11 cellular contexts compared by ENCODE assay signal in genomic region chr7:55977831-55978230, GRCh38. TPM values are rescaled to one million over a fixed set of nuclear protein-coding genes. Genes with fewer than 3 reads are reported as not detected.
DNase-seq lines count a peak whose midpoint lies in the region; ATAC-seq, FAIRE-seq and TF ChIP-seq lines count a peak whose summit lies in the region.
"Had no signal": no experiment of that assay in that cellular context is flagged by ENCODE, and none has a peak within 500 bp of the region (broad histone marks: within the 10 kb centered on the region; RNA-seq: fewer than 3 reads in every experiment).

No MANE protein-coding gene starts in this region.

- H2AFZ ChIP-seq in astrocyte (ENCODE audit: low read depth, low read length), result no peak overlapping the region

- DNase-seq in CD8-positive, alpha-beta T cell, result no peak
- DNase-seq in NCI-H1092 treated with DMSO at 0.1 percent for 48 hours (lab: John Stamatoyannopoulos, UW) (peak; percentile 83), astrocyte (ENCODE audit: low read depth) (peak; percentile 75), myocyte (ENCODE audit: low read depth) (peak; percentile 84), Peyer's patch (no peak), ureter (ENCODE audit: low spot score) (no peak), NAMALWA (ENCODE audit: low spot score) (no peak)
- DNase-seq: effector memory CD4-positive, alpha-beta T cell; immature natural killer cell; NCI-H510A had no signal

- no peak for TF ChIP-seq POLR2A in Peyer's patch (IDR thresholded peaks at IDR 0.05)

- no peak for ATAC-seq in CD8-positive, alpha-beta T cell
- ATAC-seq in GM18498 (IDR thresholded peaks at IDR 0.05; ENCODE audit: unreplicated experiment), result no peak

- no peaks in the 10 kb centered on the region for H3K9me3 ChIP-seq in CD8-positive, alpha-beta T cell (ENCODE audit: low read length)
- H3K9me3 ChIP-seq in astrocyte (ENCODE audit: insufficient read depth, low read depth, low read length), result no peaks in the 10 kb centered on the region
- H3K9me3 ChIP-seq in Peyer's patch, result no peaks in the 10 kb centered on the region

- no peak overlapping the region for H3K4me3 Mint-ChIP-seq in CD8-positive, alpha-beta T cell
- H3K4me3 Mint-ChIP-seq in astrocyte (ENCODE audit: unreplicated experiment), result no peak overlapping the region
- H3K4me3 Mint-ChIP-seq: immature natural killer cell had no signal

- H3K27me3 Mint-ChIP-seq in CD8-positive, alpha-beta T cell (ENCODE audit: low read depth), result no peaks in the 10 kb centered on the region
- H3K27me3 Mint-ChIP-seq in astrocyte (ENCODE audit: low read depth, unreplicated experiment), result no peaks in the 10 kb centered on the region

- intact Hi-C loops in CD8-positive, alpha-beta T cell (cut with DNase I, micrococcal nuclease), result no loop called here

- peaks cover 8% of the 10 kb centered on the region for H3K4me1 Mint-ChIP-seq in CD8-positive, alpha-beta T cell (ENCODE audit: low read depth)
- peaks cover 6% of the 10 kb centered on the region for H3K4me1 Mint-ChIP-seq in astrocyte (ENCODE audit: low read depth, unreplicated experiment)

- peaks cover 27% of the 10 kb centered on the region for H3K36me3 ChIP-seq in CD8-positive, alpha-beta T cell (ENCODE audit: insufficient read depth, low read length)
- H3K36me3 ChIP-seq in astrocyte (ENCODE audit: insufficient read depth, low read length) (peaks cover 24% of the 10 kb centered on the region), Peyer's patch (peaks cover 0 to 49% (median 0%) of the 10 kb centered on the region in 3 donors)

- POLR2A ChIA-PET in CD8-positive, alpha-beta T cell (lab: Charles Lee), result interaction anchor here (0.6 kb wide), 1 partner anchor 157 kb away, joined by 3 read pairs; no protein-coding TSS in a partner anchor

- CTCF ChIA-PET in CD8-positive, alpha-beta T cell (lab: Charles Lee), result interaction anchor here (2.6 kb wide), 1 partner anchor 13 kb away, joined by 10 read pairs; the partner anchor contains the start of gene NIPSNAP2

- TF ChIP-seq CTCF in CD8-positive, alpha-beta T cell (IDR thresholded peaks at IDR 0.05), result no peak
- TF ChIP-seq CTCF in astrocyte (IDR thresholded peaks at IDR 0.05; ENCODE audit: insufficient read depth, low read depth, low read length) (no peak), Peyer's patch (IDR thresholded peaks at IDR 0.05) (no peak)

- H3K9ac ChIP-seq in astrocyte (ENCODE audit: low read length), result no peak overlapping the region

- no peak overlapping the region for H3K27ac ChIP-seq in CD8-positive, alpha-beta T cell (ENCODE audit: low read depth, low read length)
- H3K27ac ChIP-seq in astrocyte (ENCODE audit: low read depth, low read length) (peak overlapping the region; percentile 23), Peyer's patch (no peak overlapping the region)

- H4K20me1 ChIP-seq in astrocyte (ENCODE audit: insufficient read depth, low read length), result peaks cover 29% of the 10 kb centered on the region

- H3K27me3 ChIP-seq in CD8-positive, alpha-beta T cell (ENCODE audit: insufficient read depth, low read length), result no peaks in the 10 kb centered on the region
- H3K27me3 ChIP-seq in astrocyte (ENCODE audit: insufficient read depth, low read length) (no peaks in the 10 kb centered on the region), Peyer's patch (no peaks in the 10 kb centered on the region)

- FAIRE-seq in astrocyte (lab: Jason Lieb, UNC), result peak; percentile 45

- H3K27ac Mint-ChIP-seq in CD8-positive, alpha-beta T cell, result peak overlapping the region; percentile 4
- H3K27ac Mint-ChIP-seq in astrocyte (ENCODE audit: unreplicated experiment), result peak overlapping the region; percentile 8

- H3K4me3 ChIP-seq in CD8-positive, alpha-beta T cell (ENCODE audit: low read depth, low read length), result no peak overlapping the region
- H3K4me3 ChIP-seq in astrocyte (ENCODE audit: insufficient read depth, low read depth, low read length), result no peak overlapping the region
- no peak overlapping the region for H3K4me3 ChIP-seq in Peyer's patch

- H3K4me1 ChIP-seq in CD8-positive, alpha-beta T cell (ENCODE audit: insufficient read depth, low read length), result no peaks in the 10 kb centered on the region
- H3K4me1 ChIP-seq in astrocyte (ENCODE audit: insufficient read depth, low read length) (peaks cover 8% of the 10 kb centered on the region), Peyer's patch (no peaks in the 10 kb centered on the region)

- H3K9me3 Mint-ChIP-seq in CD8-positive, alpha-beta T cell, result no peaks in the 10 kb centered on the region
- peaks cover 2% of the 10 kb centered on the region for H3K9me3 Mint-ChIP-seq in astrocyte (ENCODE audit: unreplicated experiment)
- H3K9me3 Mint-ChIP-seq: immature natural killer cell had no signal

- H3K79me2 ChIP-seq in astrocyte (ENCODE audit: insufficient read depth, low read length), result peaks cover 33% of the 10 kb centered on the region

- H3K36me3 Mint-ChIP-seq in CD8-positive, alpha-beta T cell, result peaks cover 57% of the 10 kb centered on the region
- peaks cover 8% of the 10 kb centered on the region for H3K36me3 Mint-ChIP-seq in astrocyte (ENCODE audit: low read depth, unreplicated experiment)

- H3K4me2 ChIP-seq in astrocyte (ENCODE audit: low read length), result peak overlapping the region; percentile 56

RNA-seq across cellular contexts. Expression of gene NIPSNAP2, which starts 13.4 kb away (rescaled TPM):
- total RNA-seq in CD8-positive, alpha-beta T cell, result 10 to 100 TPM; 36.5 to 38.9 TPM
- 33.2 and 37.4 TPM in 2 replicates for total RNA-seq in astrocyte
- 101 and 117 TPM in 2 replicates for total RNA-seq in myocyte
- 34.0 TPM for polyA plus RNA-seq in myocyte (2012)
- 10 to 100 TPM; 37.5 to 87.5 (median 54.2) TPM for total RNA-seq in Peyer's patch
- 66.6 TPM for total RNA-seq in ureter

RNA-seq across cellular contexts. Expression of gene MRPS17, which starts 26.2 kb away (rescaled TPM):
- 1 to 10 TPM; 7.8 to 8.9 TPM for total RNA-seq in CD8-positive, alpha-beta T cell
- total RNA-seq in astrocyte (13.8 and 15.7 TPM in 2 replicates), myocyte (18.3 and 19.1 TPM in 2 replicates), Peyer's patch (1 to 10 TPM; 4.4 to 10.0 (median 7.3) TPM), ureter (13.1 TPM)
- 19.1 TPM for polyA plus RNA-seq in myocyte (2012)

Comparison
In these comparisons a context has a peak if more than half of its experiments do, and no peak if none do; other contexts are left out.
1. DNase-seq: peak in NCI-H1092 treated with DMSO at 0.1 percent for 48 hours (single experiment), astrocyte (single experiment) and myocyte (single experiment); none in CD8-positive, alpha-beta T cell (0 of 7), Peyer's patch (0 of 3), ureter (single experiment) and NAMALWA (single experiment).